Comparison of ENCODE assay signal across 23 cellular contexts in the genomic region with DNA sequence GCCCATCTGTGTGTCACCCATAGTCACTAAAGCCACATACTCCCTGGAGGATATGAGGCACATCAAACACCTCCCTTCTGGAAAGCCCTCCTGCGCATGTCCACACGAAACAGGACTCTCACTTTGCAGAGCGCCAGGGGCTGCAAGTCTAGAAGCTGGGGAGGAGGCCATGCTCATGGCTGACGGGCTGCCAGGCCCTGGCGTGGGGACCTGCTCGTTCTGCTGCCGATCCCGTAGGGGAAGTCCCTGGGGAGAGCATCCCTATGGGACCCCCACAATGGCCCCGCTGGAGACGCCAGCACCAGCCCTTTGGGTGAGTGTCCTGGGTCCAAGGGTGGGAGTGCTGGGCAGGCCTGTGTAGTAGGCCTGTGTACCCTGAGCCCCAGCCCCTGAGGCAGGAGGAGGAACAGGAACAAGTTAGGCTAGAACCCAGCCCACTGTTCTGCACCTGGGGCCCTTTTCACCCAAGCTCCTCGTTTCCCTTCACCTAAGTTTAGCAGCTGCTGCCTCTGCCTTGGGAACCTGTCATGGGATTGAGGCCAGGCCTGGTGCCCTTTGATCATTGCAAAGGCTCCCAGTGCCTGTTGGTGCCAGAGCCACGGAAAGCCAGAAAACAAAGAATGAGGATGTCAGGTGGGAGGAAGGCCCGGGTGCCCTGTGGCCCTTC. TPM values are rescaled to one million over a fixed set of nuclear protein-coding genes. Genes with fewer than 3 reads are reported as not detected.
"Had no signal": no experiment of that assay in that cellular context is flagged by ENCODE, and none has a peak within 500 bp of the region (broad histone marks: within the 10 kb centered on the region; RNA-seq: fewer than 3 reads in every experiment).

No MANE protein-coding gene starts in this region.

- H3K36me3 ChIP-seq: adrenal gland, gastrocnemius medialis, neutrophil, spleen, tibial nerve, uterus had no signal

- H3K9me3 ChIP-seq: adrenal gland, gastrocnemius medialis, neutrophil, spleen, tibial nerve, uterus had no signal

- H3K27ac ChIP-seq: adrenal gland, gastrocnemius medialis, neutrophil, parathyroid adenoma, spleen, tibial nerve, uterus had no signal

- DNase-seq: activated CD8-positive, alpha-beta memory T cell treated with anti-CD3 and anti-CD28 coated beads for 24 hours; activated CD8-positive, alpha-beta memory T cell treated with anti-CD3 and anti-CD28 coated beads, Interleukin-2, amount 50 U/mL, for 48 hours; activated effector memory CD4-positive, alpha-beta T cell treated with Interleukin-2 at 50 U/mL for 16 hours; activated naive CD4-positive, alpha-beta T cell treated with anti-CD3 and anti-CD28 coated beads, Interleukin-2, amount 10 ng/mL, durations not matched to agents 7 days and 5 days; activated T-cell treated with anti-CD3 and anti-CD28 coated beads, Interleukin-2, amount 50 U/mL, for 48 hours; adrenal gland; cerebellar nuclear complex; effector CD4-positive, alpha-beta T cell; gastrocnemius medialis; head of caudate nucleus; mesenchymal stem cell; natural killer cell; spleen; stimulated activated naive CD4-positive, alpha-beta T cell treated with Interleukin-2 at 50 U/mL for 16 hours; substantia nigra; uterus had no signal

- H3K27me3 ChIP-seq: adrenal gland, gastrocnemius medialis, spleen, tibial nerve, uterus had no signal

- H3K4me1 ChIP-seq: adrenal gland, gastrocnemius medialis, parathyroid adenoma, spleen, tibial nerve, uterus had no signal

- H3K4me3 ChIP-seq: adrenal gland, gastrocnemius medialis, spleen, tibial nerve, uterus had no signal

- ATAC-seq: activated CD4-positive, CD25-positive, alpha-beta regulatory T cell treated with anti-CD3 and anti-CD28 coated beads, Interleukin-2, amount 50 U/mL, for 24 hours; gastrocnemius medialis; natural killer cell; sciatic nerve had no signal

RNA-seq across cellular contexts. Expression of gene FAM3B, which starts 9.9 kb away (rescaled TPM):
- total RNA-seq: astrocyte, bronchial epithelial cell, gastrocnemius medialis, tibial nerve had no signal
